Comparison of ENCODE assay signal across 1 cellular context in the genomic region with DNA sequence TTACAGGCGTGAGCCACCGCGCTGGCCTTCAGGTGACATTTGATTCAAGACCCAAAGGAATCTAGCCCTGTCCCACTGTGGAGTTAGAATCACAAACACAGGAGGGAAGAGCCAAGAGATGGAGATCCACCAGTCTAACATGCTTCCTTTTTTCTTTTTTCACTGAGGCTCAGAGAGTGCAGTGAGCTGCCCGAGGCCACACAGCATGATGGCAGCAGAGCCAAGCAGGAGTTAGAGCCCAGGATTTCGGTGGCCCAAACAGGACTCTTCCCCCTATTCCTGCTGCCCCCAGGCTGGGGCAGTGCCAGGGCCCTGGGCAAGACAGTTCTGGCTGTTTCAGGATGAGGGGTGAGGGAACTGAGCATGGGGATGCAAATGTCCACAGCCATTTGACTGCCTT.
TF ChIP-seq lines count a peak whose summit lies in the region.

No MANE protein-coding gene starts in this region.

TF ChIP-seq in HepG2, 621 proteins besides CTCF, POLR2A, EP300 and RAD21 (continued from another document):
- TF ChIP-seq ZNF768 (CRISPR knock-in tag; IDR thresholded peaks at IDR 0.05) (peak; percentile 99), SMARCE1 (IDR thresholded peaks at IDR 0.05; ENCODE audit: borderline replicate concordance) (no peak), KDM1A (CRISPR knock-in tag; IDR thresholded peaks at IDR 0.05) (0 out of 2 replicates have a peak, but pooled peaks have one; percentile 25)
TF ChIP-seq in HepG2: peak in this region for 3.
